Comparison of ENCODE assay signal across 1 cellular context in genomic region chr12:646303-647038, GRCh38.
TF ChIP-seq lines count a peak whose summit lies in the region.

No MANE protein-coding gene starts in this region.

TF ChIP-seq in HepG2, 621 proteins besides CTCF, POLR2A, EP300 and RAD21 (continued from another document and continues in another):
- TF ChIP-seq, protein P1, sequence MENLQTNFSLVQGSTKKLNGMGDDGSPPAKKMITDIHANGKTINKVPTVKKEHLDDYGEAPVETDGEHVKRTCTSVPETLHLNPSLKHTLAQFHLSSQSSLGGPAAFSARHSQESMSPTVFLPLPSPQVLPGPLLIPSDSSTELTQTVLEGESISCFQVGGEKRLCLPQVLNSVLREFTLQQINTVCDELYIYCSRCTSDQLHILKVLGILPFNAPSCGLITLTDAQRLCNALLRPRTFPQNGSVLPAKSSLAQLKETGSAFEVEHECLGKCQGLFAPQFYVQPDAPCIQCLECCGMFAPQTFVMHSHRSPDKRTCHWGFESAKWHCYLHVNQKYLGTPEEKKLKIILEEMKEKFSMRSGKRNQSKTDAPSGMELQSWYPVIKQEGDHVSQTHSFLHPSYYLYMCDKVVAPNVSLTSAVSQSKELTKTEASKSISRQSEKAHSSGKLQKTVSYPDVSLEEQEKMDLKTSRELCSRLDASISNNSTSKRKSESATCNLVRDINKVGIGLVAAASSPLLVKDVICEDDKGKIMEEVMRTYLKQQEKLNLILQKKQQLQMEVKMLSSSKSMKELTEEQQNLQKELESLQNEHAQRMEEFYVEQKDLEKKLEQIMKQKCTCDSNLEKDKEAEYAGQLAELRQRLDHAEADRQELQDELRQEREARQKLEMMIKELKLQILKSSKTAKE (CRISPR knock-in tag; IDR thresholded peaks at IDR 0.05; ENCODE audit: borderline replicate concordance): peak; percentile 94
- TF ChIP-seq NKX3-1 (CRISPR knock-in tag; IDR thresholded peaks at IDR 0.05) (no peak), FOXC1 (CRISPR knock-in tag; IDR thresholded peaks at IDR 0.05; ENCODE audit: borderline replicate concordance) (no peak), HNRNPK (IDR thresholded peaks at IDR 0.05; ENCODE audit: low read depth, low read length, poor library complexity, severe bottlenecking) (no peak), ZNF124 (CRISPR knock-in tag; IDR thresholded peaks at IDR 0.05) (peak; percentile 91), CBFB (CRISPR knock-in tag; IDR thresholded peaks at IDR 0.05) (no peak; the same call in 1 of the 2 replicates), ZNF615 (CRISPR knock-in tag; IDR thresholded peaks at IDR 0.05; ENCODE audit: borderline replicate concordance) (no peak), XRCC5 (optimal IDR thresholded peaks at IDR 0.05; ENCODE audit: low read length) (no peak), TBX3 (IDR thresholded peaks at IDR 0.05; ENCODE audit: borderline replicate concordance) (no peak), ZBTB34 (CRISPR knock-in tag; IDR thresholded peaks at IDR 0.05) (no peak), ZNF234 (CRISPR knock-in tag; conservative IDR thresholded peaks at IDR 0.05) (no peak), ISX (CRISPR knock-in tag; conservative IDR thresholded peaks at IDR 0.05) (no peak), HIVEP1 (CRISPR knock-in tag; IDR thresholded peaks at IDR 0.05) (peak; percentile 94), PCBP1 (IDR thresholded peaks at IDR 0.05; ENCODE audit: borderline replicate concordance, low read depth, low read length) (no peak), ZNF382 (CRISPR knock-in tag; IDR thresholded peaks at IDR 0.05; ENCODE audit: borderline replicate concordance) (no peak), ARNT2 (CRISPR knock-in tag; IDR thresholded peaks at IDR 0.05; ENCODE audit: low read depth) (no peak; the same call in 1 of the 2 replicates), ZNF333 (CRISPR knock-in tag; IDR thresholded peaks at IDR 0.05; ENCODE audit: borderline replicate concordance) (no peak), ZNF572 (CRISPR knock-in tag; IDR thresholded peaks at IDR 0.05) (no peak), NFE2L2 (IDR thresholded peaks at IDR 0.05; ENCODE audit: low read length) (no peak), SNAPC2 (CRISPR knock-in tag; IDR thresholded peaks at IDR 0.05) (peak; percentile 52), MAFK (conservative IDR thresholded peaks at IDR 0.05 in 1 of 2, IDR thresholded peaks at IDR 0.05 in 1 of 2; ENCODE audit: low read length in 2 of 2) (no peak), ZFYVE20 (CRISPR knock-in tag; IDR thresholded peaks at IDR 0.05; ENCODE audit: borderline replicate concordance, low read depth) (no peak), SPEN (CRISPR knock-in tag; IDR thresholded peaks at IDR 0.05; ENCODE audit: low read depth) (peak; percentile 91), ARNTL (CRISPR knock-in tag; IDR thresholded peaks at IDR 0.05) (peak; percentile 86), ZMYM4 (CRISPR knock-in tag; IDR thresholded peaks at IDR 0.05) (peak; percentile 77), TFE3 (CRISPR knock-in tag; IDR thresholded peaks at IDR 0.05) (peak; percentile 93), ZNF768 (CRISPR knock-in tag; IDR thresholded peaks at IDR 0.05) (no peak), NFYB (CRISPR knock-in tag; IDR thresholded peaks at IDR 0.05) (no peak), YY1 (IDR thresholded peaks at IDR 0.05; ENCODE audit: insufficient read depth, insufficient replicate concordance, low read depth, low read length) (no peak), CHCHD3 (CRISPR knock-in tag; IDR thresholded peaks at IDR 0.05) (no peak), ZNF780A (CRISPR knock-in tag; IDR thresholded peaks at IDR 0.05) (no peak), ZNF598 (CRISPR knock-in tag; IDR thresholded peaks at IDR 0.05; ENCODE audit: borderline replicate concordance) (no peak), EHMT2 (IDR thresholded peaks at IDR 0.05; ENCODE audit: borderline replicate concordance, low read depth, low read length) (no peak), ZNF282 (IDR thresholded peaks at IDR 0.05; ENCODE audit: partially characterized antibody) (no peak)
- TF ChIP-seq, protein P2, sequence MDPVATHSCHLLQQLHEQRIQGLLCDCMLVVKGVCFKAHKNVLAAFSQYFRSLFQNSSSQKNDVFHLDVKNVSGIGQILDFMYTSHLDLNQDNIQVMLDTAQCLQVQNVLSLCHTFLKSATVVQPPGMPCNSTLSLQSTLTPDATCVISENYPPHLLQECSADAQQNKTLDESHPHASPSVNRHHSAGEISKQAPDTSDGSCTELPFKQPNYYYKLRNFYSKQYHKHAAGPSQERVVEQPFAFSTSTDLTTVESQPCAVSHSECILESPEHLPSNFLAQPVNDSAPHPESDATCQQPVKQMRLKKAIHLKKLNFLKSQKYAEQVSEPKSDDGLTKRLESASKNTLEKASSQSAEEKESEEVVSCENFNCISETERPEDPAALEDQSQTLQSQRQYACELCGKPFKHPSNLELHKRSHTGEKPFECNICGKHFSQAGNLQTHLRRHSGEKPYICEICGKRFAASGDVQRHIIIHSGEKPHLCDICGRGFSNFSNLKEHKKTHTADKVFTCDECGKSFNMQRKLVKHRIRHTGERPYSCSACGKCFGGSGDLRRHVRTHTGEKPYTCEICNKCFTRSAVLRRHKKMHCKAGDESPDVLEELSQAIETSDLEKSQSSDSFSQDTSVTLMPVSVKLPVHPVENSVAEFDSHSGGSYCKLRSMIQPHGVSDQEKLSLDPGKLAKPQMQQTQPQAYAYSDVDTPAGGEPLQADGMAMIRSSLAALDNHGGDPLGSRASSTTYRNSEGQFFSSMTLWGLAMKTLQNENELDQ (CRISPR knock-in tag; IDR thresholded peaks at IDR 0.05; ENCODE audit: borderline replicate concordance): no peak
- TF ChIP-seq, protein P3, sequence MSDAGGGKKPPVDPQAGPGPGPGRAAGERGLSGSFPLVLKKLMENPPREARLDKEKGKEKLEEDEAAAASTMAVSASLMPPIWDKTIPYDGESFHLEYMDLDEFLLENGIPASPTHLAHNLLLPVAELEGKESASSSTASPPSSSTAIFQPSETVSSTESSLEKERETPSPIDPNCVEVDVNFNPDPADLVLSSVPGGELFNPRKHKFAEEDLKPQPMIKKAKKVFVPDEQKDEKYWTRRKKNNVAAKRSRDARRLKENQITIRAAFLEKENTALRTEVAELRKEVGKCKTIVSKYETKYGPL (CRISPR knock-in tag; IDR thresholded peaks at IDR 0.05): no peak
- TF ChIP-seq, protein P4, sequence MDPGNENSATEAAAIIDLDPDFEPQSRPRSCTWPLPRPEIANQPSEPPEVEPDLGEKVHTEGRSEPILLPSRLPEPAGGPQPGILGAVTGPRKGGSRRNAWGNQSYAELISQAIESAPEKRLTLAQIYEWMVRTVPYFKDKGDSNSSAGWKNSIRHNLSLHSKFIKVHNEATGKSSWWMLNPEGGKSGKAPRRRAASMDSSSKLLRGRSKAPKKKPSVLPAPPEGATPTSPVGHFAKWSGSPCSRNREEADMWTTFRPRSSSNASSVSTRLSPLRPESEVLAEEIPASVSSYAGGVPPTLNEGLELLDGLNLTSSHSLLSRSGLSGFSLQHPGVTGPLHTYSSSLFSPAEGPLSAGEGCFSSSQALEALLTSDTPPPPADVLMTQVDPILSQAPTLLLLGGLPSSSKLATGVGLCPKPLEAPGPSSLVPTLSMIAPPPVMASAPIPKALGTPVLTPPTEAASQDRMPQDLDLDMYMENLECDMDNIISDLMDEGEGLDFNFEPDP (CRISPR knock-in tag; conservative IDR thresholded peaks at IDR 0.05): no peak
- TF ChIP-seq, protein P5, sequence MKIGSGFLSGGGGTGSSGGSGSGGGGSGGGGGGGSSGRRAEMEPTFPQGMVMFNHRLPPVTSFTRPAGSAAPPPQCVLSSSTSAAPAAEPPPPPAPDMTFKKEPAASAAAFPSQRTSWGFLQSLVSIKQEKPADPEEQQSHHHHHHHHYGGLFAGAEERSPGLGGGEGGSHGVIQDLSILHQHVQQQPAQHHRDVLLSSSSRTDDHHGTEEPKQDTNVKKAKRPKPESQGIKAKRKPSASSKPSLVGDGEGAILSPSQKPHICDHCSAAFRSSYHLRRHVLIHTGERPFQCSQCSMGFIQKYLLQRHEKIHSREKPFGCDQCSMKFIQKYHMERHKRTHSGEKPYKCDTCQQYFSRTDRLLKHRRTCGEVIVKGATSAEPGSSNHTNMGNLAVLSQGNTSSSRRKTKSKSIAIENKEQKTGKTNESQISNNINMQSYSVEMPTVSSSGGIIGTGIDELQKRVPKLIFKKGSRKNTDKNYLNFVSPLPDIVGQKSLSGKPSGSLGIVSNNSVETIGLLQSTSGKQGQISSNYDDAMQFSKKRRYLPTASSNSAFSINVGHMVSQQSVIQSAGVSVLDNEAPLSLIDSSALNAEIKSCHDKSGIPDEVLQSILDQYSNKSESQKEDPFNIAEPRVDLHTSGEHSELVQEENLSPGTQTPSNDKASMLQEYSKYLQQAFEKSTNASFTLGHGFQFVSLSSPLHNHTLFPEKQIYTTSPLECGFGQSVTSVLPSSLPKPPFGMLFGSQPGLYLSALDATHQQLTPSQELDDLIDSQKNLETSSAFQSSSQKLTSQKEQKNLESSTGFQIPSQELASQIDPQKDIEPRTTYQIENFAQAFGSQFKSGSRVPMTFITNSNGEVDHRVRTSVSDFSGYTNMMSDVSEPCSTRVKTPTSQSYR (CRISPR knock-in tag; IDR thresholded peaks at IDR 0.05; ENCODE audit: borderline replicate concordance): peak; percentile 63; the same call in 1 of the 2 replicates
- TF ChIP-seq, protein P6, sequence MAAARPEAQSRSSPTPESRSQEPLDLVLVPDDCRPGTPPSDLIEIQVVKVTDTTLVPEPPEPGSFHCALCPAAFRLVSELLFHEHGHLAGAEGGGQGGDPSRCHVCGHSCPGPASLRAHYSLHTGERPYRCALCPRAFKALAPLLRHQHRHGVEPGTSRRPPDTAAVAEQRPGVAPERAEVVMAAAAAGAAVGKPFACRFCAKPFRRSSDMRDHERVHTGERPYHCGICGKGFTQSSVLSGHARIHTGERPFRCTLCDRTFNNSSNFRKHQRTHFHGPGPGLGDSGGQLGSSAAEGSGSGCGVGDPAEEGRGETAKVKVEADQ (CRISPR knock-in tag; IDR thresholded peaks at IDR 0.05; ENCODE audit: borderline replicate concordance): no peak
- TF ChIP-seq, protein P7, sequence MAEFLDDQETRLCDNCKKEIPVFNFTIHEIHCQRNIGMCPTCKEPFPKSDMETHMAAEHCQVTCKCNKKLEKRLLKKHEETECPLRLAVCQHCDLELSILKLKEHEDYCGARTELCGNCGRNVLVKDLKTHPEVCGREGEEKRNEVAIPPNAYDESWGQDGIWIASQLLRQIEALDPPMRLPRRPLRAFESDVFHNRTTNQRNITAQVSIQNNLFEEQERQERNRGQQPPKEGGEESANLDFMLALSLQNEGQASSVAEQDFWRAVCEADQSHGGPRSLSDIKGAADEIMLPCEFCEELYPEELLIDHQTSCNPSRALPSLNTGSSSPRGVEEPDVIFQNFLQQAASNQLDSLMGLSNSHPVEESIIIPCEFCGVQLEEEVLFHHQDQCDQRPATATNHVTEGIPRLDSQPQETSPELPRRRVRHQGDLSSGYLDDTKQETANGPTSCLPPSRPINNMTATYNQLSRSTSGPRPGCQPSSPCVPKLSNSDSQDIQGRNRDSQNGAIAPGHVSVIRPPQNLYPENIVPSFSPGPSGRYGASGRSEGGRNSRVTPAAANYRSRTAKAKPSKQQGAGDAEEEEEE (CRISPR knock-in tag; IDR thresholded peaks at IDR 0.05; ENCODE audit: borderline replicate concordance): peak; percentile 94
